ENCODE assay signal across 25 cellular contexts in genomic region chr17:76360461-76360860, GRCh38.
"Had no signal": no experiment of that assay in that cellular context is flagged by ENCODE, and none has a peak within 500 bp of the region (broad histone marks: within the 10 kb centered on the region; RNA-seq: fewer than 3 reads in every experiment).

No MANE protein-coding gene starts in this region.

- H3K27ac ChIP-seq: colonic mucosa had no signal

- H3K4me1 ChIP-seq: colonic mucosa, uterus had no signal

- H3K4me3 ChIP-seq: colonic mucosa, heart left ventricle, mucosa of descending colon, ovary, prostate gland, right atrium auricular region, uterus had no signal

- H3K36me3 ChIP-seq: colonic mucosa, heart left ventricle, ovary, prostate gland, right atrium auricular region, uterus had no signal

- H3K36me3 Mint-ChIP-seq: activated CD8-positive, alpha-beta memory T cell treated with anti-CD3 and anti-CD28 coated beads, Interleukin-2, amount 10 ng/mL, durations not matched to agents 7 days and 5 days; activated naive CD4-positive, alpha-beta T cell treated with anti-CD3 and anti-CD28 coated beads, Interleukin-2, amount 50 U/mL, for 24 hours; T-cell had no signal

- H3K27me3 Mint-ChIP-seq: activated CD8-positive, alpha-beta memory T cell treated with anti-CD3 and anti-CD28 coated beads, Interleukin-2, amount 10 ng/mL, durations not matched to agents 7 days and 5 days; activated CD8-positive, alpha-beta T cell treated with anti-CD3 and anti-CD28 coated beads for 36 hours; activated naive CD4-positive, alpha-beta T cell treated with anti-CD3 and anti-CD28 coated beads, Interleukin-2, amount 50 U/mL, for 24 hours had no signal

- H3K27me3 ChIP-seq: colonic mucosa, dorsolateral prefrontal cortex, heart left ventricle, ovary, right atrium auricular region, uterus had no signal

- DNase-seq: activated CD4-positive, alpha-beta T cell treated with anti-CD3 and anti-CD28 coated beads, Interleukin-2, amount 10 ng/mL, durations not matched to agents 24 days and 14 days; activated CD8-positive, alpha-beta memory T cell treated with anti-CD3 and anti-CD28 coated beads, Interleukin-2, amount 10 ng/mL, durations not matched to agents 7 days and 5 days; activated CD8-positive, alpha-beta T cell treated with anti-CD3 and anti-CD28 coated beads for 36 hours; activated gamma-delta T cell treated with Interleukin-2 at 50 U/mL for 16 hours; activated T-cell treated with anti-CD3 and anti-CD28 coated beads for 4 hours; anterior cingulate cortex; colonic mucosa; dorsolateral prefrontal cortex; effector memory CD8-positive, alpha-beta T cell; heart left ventricle; islet precursor cell; left cardiac atrium; mucosa of descending colon; ovary; stimulated activated CD4-positive, alpha-beta T cell treated with anti-CD3 and anti-CD28 coated beads, Interleukin-12 subunit alpha, Interleukin-12 subunit beta, amount 100 ng/mL, for 4 hours; T-cell; uterus had no signal

- H3K9me3 Mint-ChIP-seq: activated CD4-positive, alpha-beta T cell treated with anti-CD3 and anti-CD28 coated beads, Interleukin-2, amount 10 ng/mL, durations not matched to agents 24 days and 14 days; activated CD8-positive, alpha-beta T cell treated with anti-CD3 and anti-CD28 coated beads for 36 hours; activated naive CD4-positive, alpha-beta T cell treated with anti-CD3 and anti-CD28 coated beads, Interleukin-2, amount 50 U/mL, for 24 hours; central memory CD8-positive, alpha-beta T cell; effector memory CD8-positive, alpha-beta T cell; stimulated activated naive CD8-positive, alpha-beta T cell treated with anti-CD3 and anti-CD28 coated beads, Interleukin-15, Interleukin-2, amounts not matched to agents 100 ng/mL and 50 ng/mL, for 24 hours; T-cell; T-helper 2 cell treated with Interferon-gamma antibody and Interleukin-4, amounts not matched to agents 5 μg/mL and 100 μg/mL, for 36 hours had no signal

- H3K4me1 Mint-ChIP-seq: activated naive CD4-positive, alpha-beta T cell treated with anti-CD3 and anti-CD28 coated beads, Interleukin-2, amount 50 U/mL, for 24 hours; central memory CD8-positive, alpha-beta T cell; T-cell had no signal

- H3K9me3 ChIP-seq: colonic mucosa, heart left ventricle, mucosa of descending colon, ovary, prostate gland, right atrium auricular region, uterus had no signal

- ATAC-seq: activated CD4-positive, CD25-positive, alpha-beta regulatory T cell treated with anti-CD3 and anti-CD28 coated beads, Interleukin-2, amount 50 U/mL, for 24 hours; activated CD8-positive, alpha-beta memory T cell treated with anti-CD3 and anti-CD28 coated beads, Interleukin-2, amount 10 ng/mL, durations not matched to agents 7 days and 5 days; activated CD8-positive, alpha-beta T cell treated with anti-CD3 and anti-CD28 coated beads for 36 hours; effector memory CD8-positive, alpha-beta T cell; mucosa of descending colon; T-cell had no signal

- FAIRE-seq: endothelial cell of umbilical vein had no signal

- H3K27ac Mint-ChIP-seq: activated CD4-positive, alpha-beta T cell treated with anti-CD3 and anti-CD28 coated beads, Interleukin-2, amount 10 ng/mL, durations not matched to agents 24 days and 14 days; activated CD8-positive, alpha-beta memory T cell treated with anti-CD3 and anti-CD28 coated beads, Interleukin-2, amount 10 ng/mL, durations not matched to agents 7 days and 5 days; activated CD8-positive, alpha-beta T cell treated with anti-CD3 and anti-CD28 coated beads for 36 hours; activated naive CD4-positive, alpha-beta T cell treated with anti-CD3 and anti-CD28 coated beads, Interleukin-2, amount 50 U/mL, for 24 hours; effector memory CD8-positive, alpha-beta T cell; stimulated activated naive CD8-positive, alpha-beta T cell treated with anti-CD3 and anti-CD28 coated beads, Interleukin-15, Interleukin-2, amounts not matched to agents 100 ng/mL and 50 ng/mL, for 24 hours; T-cell; T-helper 2 cell treated with Interferon-gamma antibody and Interleukin-4, amounts not matched to agents 5 μg/mL and 100 μg/mL, for 36 hours had no signal

- H3K4me3 Mint-ChIP-seq: activated CD4-positive, alpha-beta T cell treated with anti-CD3 and anti-CD28 coated beads, Interleukin-2, amount 10 ng/mL, durations not matched to agents 24 days and 14 days; activated CD8-positive, alpha-beta memory T cell treated with anti-CD3 and anti-CD28 coated beads, Interleukin-2, amount 10 ng/mL, durations not matched to agents 7 days and 5 days; activated CD8-positive, alpha-beta T cell treated with anti-CD3 and anti-CD28 coated beads for 36 hours; activated naive CD4-positive, alpha-beta T cell treated with anti-CD3 and anti-CD28 coated beads, Interleukin-2, amount 50 U/mL, for 24 hours; central memory CD8-positive, alpha-beta T cell; effector memory CD8-positive, alpha-beta T cell; stimulated activated naive CD8-positive, alpha-beta T cell treated with anti-CD3 and anti-CD28 coated beads, Interleukin-15, Interleukin-2, amounts not matched to agents 100 ng/mL and 50 ng/mL, for 24 hours; T-cell; T-helper 2 cell treated with Interferon-gamma antibody and Interleukin-4, amounts not matched to agents 5 μg/mL and 100 μg/mL, for 36 hours had no signal
